In the genomic region with DNA sequence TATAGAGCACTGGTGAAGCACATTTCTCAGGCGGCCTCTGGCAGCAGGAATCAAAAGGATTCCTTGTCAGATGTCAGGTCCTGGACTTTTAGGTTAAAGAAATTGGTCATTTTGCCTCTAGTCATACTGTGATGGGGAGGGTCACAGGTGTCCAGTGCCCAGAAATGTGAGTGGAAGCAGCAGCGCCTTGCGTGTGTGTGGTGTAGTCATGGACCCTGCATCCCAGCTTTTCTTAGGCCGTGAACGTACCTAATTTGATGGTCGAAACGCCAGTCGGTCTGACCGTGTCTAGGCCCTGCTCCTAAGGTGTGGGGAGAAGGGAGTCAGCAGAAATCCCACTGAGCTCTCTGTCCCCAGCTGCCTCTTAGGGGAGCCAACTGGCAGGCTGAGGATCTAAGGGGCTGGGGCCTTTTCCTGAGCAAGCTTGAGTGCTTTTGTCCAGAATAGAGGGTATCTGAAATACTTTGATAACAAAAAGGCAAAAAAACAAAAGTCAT, we compare ENCODE assay signal across 17 cellular contexts.
"Had no signal": no experiment of that assay in that cellular context is flagged by ENCODE, and none has a peak within 500 bp of the region (broad histone marks: within the 10 kb centered on the region; RNA-seq: fewer than 3 reads in every experiment).

No MANE protein-coding gene starts in this region.

- H3K4me1 Mint-ChIP-seq: activated CD8-positive, alpha-beta memory T cell treated with anti-CD3 and anti-CD28 coated beads, Interleukin-2, amount 10 ng/mL, durations not matched to agents 7 days and 5 days had no signal

- H3K27ac ChIP-seq: cardiac muscle cell, neutrophil, VCaP had no signal

- H3K27me3 Mint-ChIP-seq: activated CD8-positive, alpha-beta memory T cell treated with anti-CD3 and anti-CD28 coated beads, Interleukin-2, amount 10 ng/mL, durations not matched to agents 7 days and 5 days; activated naive CD8-positive, alpha-beta T cell; natural killer cell treated with Interleukin-12 subunit alpha and Interleukin-12 subunit beta and Interleukin-15 and Interleukin-18, amount 100 ng/mL, for 72 hours had no signal

- H3K4me3 ChIP-seq: cardiac muscle cell, spleen had no signal

- H3K9me3 ChIP-seq: neutrophil, spleen had no signal

- H3K9me3 Mint-ChIP-seq: activated T-helper 2 cell treated with anti-CD3 and anti-CD28 coated beads, Interferon-gamma antibody, Interleukin-2, Interleukin-4, amounts not matched to agents 10 μg/mL and 5 μg/mL and 100 μg/mL, durations not matched to agents 14 hours and 24 hours and 36 hours; natural killer cell treated with Interleukin-12 subunit alpha and Interleukin-12 subunit beta and Interleukin-15 and Interleukin-18, amount 100 ng/mL, for 72 hours had no signal

- H3K27me3 ChIP-seq: cardiac muscle cell, neutrophil, spleen had no signal

- H3K4me3 Mint-ChIP-seq: activated CD8-positive, alpha-beta memory T cell treated with anti-CD3 and anti-CD28 coated beads, Interleukin-2, amount 10 ng/mL, durations not matched to agents 7 days and 5 days; activated naive CD8-positive, alpha-beta T cell; natural killer cell treated with Interleukin-12 subunit alpha and Interleukin-12 subunit beta and Interleukin-15 and Interleukin-18, amount 100 ng/mL, for 72 hours had no signal

- DNase-seq: activated CD4-positive, alpha-beta T cell treated with anti-CD3 and anti-CD28 coated beads, Interleukin-2, amount 50 U/mL, for 48 hours; activated CD4-positive, CD25-positive, alpha-beta regulatory T cell treated with anti-CD3 and anti-CD28 coated beads, Interleukin-2, amount 50 U/mL, for 72 hours; activated CD8-positive, alpha-beta memory T cell treated with anti-CD3 and anti-CD28 coated beads, Interleukin-2, amount 10 ng/mL, durations not matched to agents 7 days and 5 days; amygdala; dermis blood vessel endothelial cell; effector memory CD4-positive, alpha-beta T cell; foreskin fibroblast; mesenchymal stem cell; spleen; stimulated activated naive CD4-positive, alpha-beta T cell; T-helper 2 cell had no signal

- ATAC-seq: activated CD8-positive, alpha-beta memory T cell treated with anti-CD3 and anti-CD28 coated beads, Interleukin-2, amount 10 ng/mL, durations not matched to agents 7 days and 5 days; natural killer cell treated with Interleukin-12 subunit alpha and Interleukin-12 subunit beta and Interleukin-15 and Interleukin-18, amount 100 ng/mL, for 72 hours had no signal
